In genomic region chr18:26225022-26225693, GRCh38 we compare ENCODE assay signal across 12 cellular contexts. TPM values are rescaled to one million over a fixed set of nuclear protein-coding genes. Genes with fewer than 3 reads are reported as not detected.
DNase-seq lines count a peak whose midpoint lies in the region; ATAC-seq and TF ChIP-seq lines count a peak whose summit lies in the region.
"Had no signal": no experiment of that assay in that cellular context is flagged by ENCODE, and none has a peak within 500 bp of the region (broad histone marks: within the 10 kb centered on the region; RNA-seq: fewer than 3 reads in every experiment).

No MANE protein-coding gene starts in this region.

- no peak for TF ChIP-seq EP300 in suprapubic skin (IDR thresholded peaks at IDR 0.05)

- no peaks in the 10 kb centered on the region for H3K9me3 ChIP-seq in mammary epithelial cell (replicated peaks; ENCODE audit: insufficient read depth, low read length)
- H3K9me3 ChIP-seq in parathyroid adenoma (ENCODE audit: control insufficient read depth, low read length), result no peaks in the 10 kb centered on the region
- H3K9me3 ChIP-seq in suprapubic skin, result no peaks in the 10 kb centered on the region
- H3K9me3 ChIP-seq: left ventricle myocardium inferior, spleen had no signal

- no peaks in the 10 kb centered on the region for H3K9me3 Mint-ChIP-seq in T-helper 2 cell treated with Interferon-gamma antibody and Interleukin-4, amounts not matched to agents 5 μg/mL and 100 μg/mL, for 36 hours

- BruUV-seq in mammary epithelial cell (replicated peaks; lab: Mats Ljungman, UMichigan), result no TSS peak

- H3K36me3 Mint-ChIP-seq in T-helper 2 cell treated with Interferon-gamma antibody and Interleukin-4, amounts not matched to agents 5 μg/mL and 100 μg/mL, for 36 hours (ENCODE audit: low read depth), result peaks cover 2% of the 10 kb centered on the region

- no peak for ATAC-seq in GM18861 (IDR thresholded peaks at IDR 0.05; ENCODE audit: unreplicated experiment)

- H3K27me3 ChIP-seq in mammary epithelial cell (ENCODE audit: insufficient read depth, low read length), result no peaks in the 10 kb centered on the region
- H3K27me3 ChIP-seq in parathyroid adenoma (ENCODE audit: control insufficient read depth, insufficient read depth, low read length), result no peaks in the 10 kb centered on the region
- no peaks in the 10 kb centered on the region for H3K27me3 ChIP-seq in suprapubic skin
- H3K27me3 ChIP-seq: spleen had no signal

- in situ Hi-C loops in mammary epithelial cell (cut with MboI; ENCODE audit: low sequenced_read_pairs in 2 of 2), result no loop called here

- dilution Hi-C loops in mammary epithelial cell (cut with HindIII; ENCODE audit: low sequenced_read_pairs), result no loop called here

- H3K4me1 Mint-ChIP-seq in T-helper 2 cell treated with Interferon-gamma antibody and Interleukin-4, amounts not matched to agents 5 μg/mL and 100 μg/mL, for 36 hours (ENCODE audit: low read depth), result peaks cover 29% of the 10 kb centered on the region

- peak overlapping the region; percentile 97 for H3K27ac Mint-ChIP-seq in T-helper 2 cell treated with Interferon-gamma antibody and Interleukin-4, amounts not matched to agents 5 μg/mL and 100 μg/mL, for 36 hours

- H3K79me2 ChIP-seq in mammary epithelial cell (ENCODE audit: insufficient read depth, low read length) (peaks cover 34% of the 10 kb centered on the region), parathyroid adenoma (no peaks in the 10 kb centered on the region)

- intact Hi-C loops in mammary epithelial cell (cut with micrococcal nuclease), result loop anchor here (5.0 kb wide), 1 partner anchor 133 kb away; the partner anchor contains the start of gene SS18

- H3K27ac ChIP-seq in mammary epithelial cell (ENCODE audit: insufficient read depth, low read depth, low read length), result peak overlapping the region; percentile 90
- H3K27ac ChIP-seq in parathyroid adenoma, result no peak overlapping the region
- no peak overlapping the region for H3K27ac ChIP-seq in suprapubic skin

- 80% methylated on average over 7 of the region's 7 CpGs for WGBS in mammary epithelial cell (ENCODE audit: low coverage, missing lambda C conversion rate)
- 63% methylated on average over 7 of the region's 7 CpGs for WGBS in suprapubic skin

- no peak overlapping the region for H3K9ac ChIP-seq in mammary epithelial cell (ENCODE audit: insufficient read depth, low read length)
- no peak overlapping the region for H3K9ac ChIP-seq in parathyroid adenoma

- DNase-seq in T-helper 2 cell treated with Interferon-gamma antibody and Interleukin-4, amounts not matched to agents 5 μg/mL and 100 μg/mL, for 36 hours (ENCODE audit: low spot score), result no peak
- DNase-seq in T-helper 2 cell (no peak), NAMALWA (ENCODE audit: low spot score) (peak; percentile 54), mammary epithelial cell (no peak), suprapubic skin (ENCODE audit: low spot score in 2 of 2) (no peak), NCI-H1105 (lab: John Stamatoyannopoulos, UW) (no peak)
- DNase-seq: activated gamma-delta T cell, AML-193, left ventricle myocardium inferior, spleen had no signal

- CTCF ChIA-PET in mammary epithelial cell (lab: Charles Lee; ENCODE audit: low non-redundant PET), result no interaction called here

- peak overlapping the region; percentile 95 for H3K4me3 Mint-ChIP-seq in T-helper 2 cell treated with Interferon-gamma antibody and Interleukin-4, amounts not matched to agents 5 μg/mL and 100 μg/mL, for 36 hours

- H3K4me3 ChIP-seq in mammary epithelial cell (replicated peaks in 1 of 3; ENCODE audit: insufficient read depth in 1 of 3, low read depth in 2 of 3, low read length in 3 of 3), result no peak overlapping the region
- no peak overlapping the region for H3K4me3 ChIP-seq in parathyroid adenoma (ENCODE audit: low read depth, low read length)
- no peak overlapping the region for H3K4me3 ChIP-seq in suprapubic skin

- H2AFZ ChIP-seq in mammary epithelial cell (ENCODE audit: low read depth, low read length), result peak overlapping the region; percentile 25
- peak overlapping the region; percentile 99 for H2AFZ ChIP-seq in parathyroid adenoma

- TF ChIP-seq POLR2A in suprapubic skin (IDR thresholded peaks at IDR 0.05), result no peak

- TF ChIP-seq CTCF in mammary epithelial cell (conservative IDR thresholded peaks at IDR 0.05 in 1 of 2, IDR thresholded peaks at IDR 0.05 in 1 of 2; ENCODE audit: extremely low read depth in 1 of 2, insufficient read depth in 1 of 2, low read depth in 1 of 2, low read length in 2 of 2) (no peak), parathyroid adenoma (IDR thresholded peaks at IDR 0.05) (no peak), suprapubic skin (IDR thresholded peaks at IDR 0.05) (no peak)

- peaks cover 7% of the 10 kb centered on the region for H3K27me3 Mint-ChIP-seq in T-helper 2 cell treated with Interferon-gamma antibody and Interleukin-4, amounts not matched to agents 5 μg/mL and 100 μg/mL, for 36 hours (ENCODE audit: low read depth)

- H3K4me1 ChIP-seq in mammary epithelial cell (ENCODE audit: insufficient read depth, low read length) (peaks cover 20% of the 10 kb centered on the region), parathyroid adenoma (no peaks in the 10 kb centered on the region), suprapubic skin (peaks cover 26% of the 10 kb centered on the region)

- H3K4me2 ChIP-seq in mammary epithelial cell (ENCODE audit: insufficient read depth, low read depth, low read length) (no peak overlapping the region), parathyroid adenoma (ENCODE audit: low read length) (no peak overlapping the region)

- H3K36me3 ChIP-seq in mammary epithelial cell (ENCODE audit: insufficient read depth, low read length) (no peaks in the 10 kb centered on the region), parathyroid adenoma (ENCODE audit: control insufficient read depth, insufficient read depth, low read length) (no peaks in the 10 kb centered on the region), suprapubic skin (no peaks in the 10 kb centered on the region)
- H3K36me3 ChIP-seq: left ventricle myocardium inferior, spleen had no signal

- no peaks in the 10 kb centered on the region for H4K20me1 ChIP-seq in mammary epithelial cell (ENCODE audit: insufficient read depth, low read length)

RNA-seq across cellular contexts. Expression of gene TAF4B, which starts 1.1 kb away (rescaled TPM):
- 1 to 10 TPM; 5.7 to 6.5 TPM for total RNA-seq in mammary epithelial cell
- polyA plus RNA-seq in mammary epithelial cell, result 3.4 TPM
- polyA minus RNA-seq in mammary epithelial cell, result 8.0 TPM
- 10 to 100 TPM; 21.9 to 28.4 (median 23.4) TPM for total RNA-seq in suprapubic skin
